22 cellular contexts compared by ENCODE assay signal in genomic region chr16:71933017-71933416, GRCh38. TPM values are rescaled to one million over a fixed set of nuclear protein-coding genes. Genes with fewer than 3 reads are reported as not detected.
A peak's percentile ranks its signal among the peaks of the same experiment; 100 is the strongest.
DNase-seq lines count a peak whose midpoint lies in the region; ATAC-seq, FAIRE-seq and TF ChIP-seq lines count a peak whose summit lies in the region.
"Had no signal": no experiment of that assay in that cellular context is flagged by ENCODE, and none has a peak within 500 bp of the region (broad histone marks: within the 10 kb centered on the region; RNA-seq: fewer than 3 reads in every experiment).

No MANE protein-coding gene starts in this region.

- no peak overlapping the region for H3K4me2 ChIP-seq in HepG2 (ENCODE audit: low read depth, low read length)
- H3K4me2 ChIP-seq: BLaER1 treated with 17β-estradiol and CSF1 and Interleukin-3, amounts not matched to agents 10 nM and 100 nM had no signal

- H3K9me3 Mint-ChIP-seq in nephron (no peaks in the 10 kb centered on the region), Caco-2 (ENCODE audit: unreplicated experiment) (no peaks in the 10 kb centered on the region)
- no peaks in the 10 kb centered on the region for H3K9me3 Mint-ChIP-seq in stimulated activated effector memory CD8-positive, alpha-beta T cell treated with anti-CD3 and anti-CD28 coated beads, Interleukin-12 subunit alpha, Interleukin-12 subunit beta, amount 100 ng/mL, for 72 hours
- H3K9me3 Mint-ChIP-seq: HFFc6, IgD-negative memory B cell had no signal

- no peak for ATAC-seq in HepG2
- no peak for ATAC-seq in right lobe of liver
- no peak for ATAC-seq in T-helper 17 cell
- ATAC-seq in stimulated activated effector memory CD8-positive, alpha-beta T cell treated with anti-CD3 and anti-CD28 coated beads, Interleukin-12 subunit alpha, Interleukin-12 subunit beta, amount 100 ng/mL, for 72 hours, result no peak
- no peak for ATAC-seq in GM18870 (IDR thresholded peaks at IDR 0.05; ENCODE audit: unreplicated experiment)

- H3K27me3 Mint-ChIP-seq in T-helper 17 cell (no peaks in the 10 kb centered on the region), nephron (ENCODE audit: low read depth) (no peaks in the 10 kb centered on the region), Caco-2 (ENCODE audit: insufficient read depth, unreplicated experiment) (no peaks in the 10 kb centered on the region)
- H3K27me3 Mint-ChIP-seq: IgD-negative memory B cell had no signal

- no peak overlapping the region for H2AFZ ChIP-seq in HepG2 (ENCODE audit: low read length)

- H3K4me1 Mint-ChIP-seq in T-helper 17 cell (peaks cover 8% of the 10 kb centered on the region), nephron (peaks cover 49% of the 10 kb centered on the region), Caco-2 (ENCODE audit: low read depth, unreplicated experiment) (peaks cover 14% of the 10 kb centered on the region)
- peaks cover 8% of the 10 kb centered on the region for H3K4me1 Mint-ChIP-seq in stimulated activated effector memory CD8-positive, alpha-beta T cell treated with anti-CD3 and anti-CD28 coated beads, Interleukin-12 subunit alpha, Interleukin-12 subunit beta, amount 100 ng/mL, for 72 hours

- H3K9ac ChIP-seq in HepG2 (ENCODE audit: insufficient read depth, low read depth, low read length), result no peak overlapping the region
- H3K9ac ChIP-seq: BLaER1 treated with 17β-estradiol and CSF1 and Interleukin-3, amounts not matched to agents 10 nM and 100 nM had no signal

- TF ChIP-seq CTCF in HepG2 (CRISPR knock-in tag; IDR thresholded peaks at IDR 0.05) (no peak), right lobe of liver (IDR thresholded peaks at IDR 0.05) (no peak), nephron (IDR thresholded peaks at IDR 0.05; ENCODE audit: unreplicated experiment in 3 of 3) (no peak), Caco-2 (IDR thresholded peaks at IDR 0.05; ENCODE audit: insufficient read depth in 1 of 2, low read depth in 1 of 2, low read length in 1 of 2, severe bottlenecking in 1 of 2, unreplicated experiment in 1 of 2) (no peak)

- WGBS in HepG2 (ENCODE audit: low lambda C conversion rate), result 97% methylated on average over 1 of the region's 1 CpG
- 75% methylated on average over 1 of the region's 1 CpG for WGBS in right lobe of liver (ENCODE audit: insufficient coverage, low coverage, low lambda C conversion rate, missing lambda C conversion rate)

- H3K4me1 ChIP-seq in HepG2 (ENCODE audit: insufficient read depth, low read length) (peaks cover 6% of the 10 kb centered on the region), right lobe of liver (peaks cover 0 to 4% (median 0%) of the 10 kb centered on the region in 4 donors), Caco-2 (0 out of 2 replicates have a peak, but pooled peaks cover 8% of the 10 kb centered on the region)

- H3K4me3 ChIP-seq in HepG2 (replicated peaks in 1 of 3; ENCODE audit: insufficient read depth in 1 of 3, low read depth in 2 of 3, low read length in 3 of 3) (no peak overlapping the region), right lobe of liver (no peak overlapping the region), Caco-2 (ENCODE audit: low read depth, low read length) (no peak overlapping the region)
- H3K4me3 ChIP-seq: BLaER1 treated with 17β-estradiol and CSF1 and Interleukin-3, amounts not matched to agents 10 nM and 100 nM; SK-N-MC had no signal

- H3K9me3 ChIP-seq in HepG2 (ENCODE audit: low read length), result no peaks in the 10 kb centered on the region
- no peaks in the 10 kb centered on the region for H3K9me3 ChIP-seq in right lobe of liver
- H3K9me3 ChIP-seq in T-helper 17 cell (ENCODE audit: control insufficient read depth, low read length, poor library complexity, severe bottlenecking), result no peaks in the 10 kb centered on the region
- no peaks in the 10 kb centered on the region; the same call in 1 of the 2 replicates for H3K9me3 ChIP-seq in Caco-2

- intact Hi-C loops in HepG2 (cut with micrococcal nuclease; ENCODE audit: unreplicated experiment), result no loop called here
- intact Hi-C loops in right lobe of liver (cut with DNase I), result no loop called here
- intact Hi-C loops in Caco-2 (cut with micrococcal nuclease; ENCODE audit: unreplicated experiment), result no loop called here

- DNase-seq in HepG2 (ENCODE audit: low spot score) (no peak), right lobe of liver (no peak), T-helper 17 cell (no peak), NCI-H2227 treated with DMSO at 0.1 percent for 48 hours (lab: John Stamatoyannopoulos, UW) (no peak), Caco-2 (no peak)
- no peak for DNase-seq in stimulated activated effector memory CD8-positive, alpha-beta T cell treated with anti-CD3 and anti-CD28 coated beads, Interleukin-12 subunit alpha, Interleukin-12 subunit beta, amount 100 ng/mL, for 72 hours (ENCODE audit: low spot score in 2 of 2)
- DNase-seq: DMS79 treated with DMSO at 0.1 percent for 48 hours, H7, HFFc6, NCI-H1092 treated with DMSO at 0.1 percent for 48 hours, NCI-H146, NCI-H2081, NCI-H510A treated with DMSO at 0.1 percent for 48 hours, NCI-H774, SHP77 had no signal

- POLR2A ChIA-PET in HepG2 (lab: Yijun Ruan, JAX), result no interaction called here
- POLR2A ChIA-PET in Caco-2 (lab: Charles Lee), result no interaction called here

- H4K20me1 ChIP-seq in HepG2 (ENCODE audit: insufficient read depth, low read length), result peaks cover under 1% of the 10 kb centered on the region

- no peak for TF ChIP-seq RAD21 in HepG2 (CRISPR knock-in tag; IDR thresholded peaks at IDR 0.05)

- CTCF ChIA-PET in HepG2 (lab: Yijun Ruan, JAX; ENCODE audit: low intra/inter-chr PET ratio, low total read pairs) (no interaction called here), Caco-2 (lab: Charles Lee) (no interaction called here)

- H3K36me3 Mint-ChIP-seq in T-helper 17 cell (ENCODE audit: low read depth) (no peaks in the 10 kb centered on the region), nephron (ENCODE audit: low read depth) (peaks cover 41% of the 10 kb centered on the region), Caco-2 (ENCODE audit: insufficient read depth, unreplicated experiment) (peaks cover 97% of the 10 kb centered on the region)
- H3K36me3 Mint-ChIP-seq in stimulated activated effector memory CD8-positive, alpha-beta T cell treated with anti-CD3 and anti-CD28 coated beads, Interleukin-12 subunit alpha, Interleukin-12 subunit beta, amount 100 ng/mL, for 72 hours, result peaks cover 68% of the 10 kb centered on the region

- H3K27ac Mint-ChIP-seq in T-helper 17 cell (peak overlapping the region; percentile 57), nephron (peak overlapping the region in 2 of 3 experiments; percentile 78 to 82), Caco-2 (ENCODE audit: unreplicated experiment) (no peak overlapping the region)
- peak overlapping the region; percentile 78 for H3K27ac Mint-ChIP-seq in stimulated activated effector memory CD8-positive, alpha-beta T cell treated with anti-CD3 and anti-CD28 coated beads, Interleukin-12 subunit alpha, Interleukin-12 subunit beta, amount 100 ng/mL, for 72 hours

- H3K36me3 ChIP-seq in HepG2 (replicated peaks in 1 of 2; ENCODE audit: control insufficient read depth in 1 of 2, insufficient read depth in 2 of 2, low read length in 2 of 2), result peaks cover 15 to 36% of the 10 kb centered on the region in 2 experiments
- H3K36me3 ChIP-seq in right lobe of liver, result peaks cover 0 to 42% (median 6%) of the 10 kb centered on the region in 4 donors
- peaks cover 9% of the 10 kb centered on the region for H3K36me3 ChIP-seq in Caco-2 (ENCODE audit: control insufficient read depth, insufficient read depth, low read length)

- FAIRE-seq in HepG2 (lab: Jason Lieb, UNC), result no peak
- FAIRE-seq: HTR-8/SVneo had no signal

- TF ChIP-seq EP300 in HepG2 (IDR thresholded peaks at IDR 0.05; ENCODE audit: low read depth in 2 of 2, low read length in 2 of 2), result no peak
- no peak for TF ChIP-seq EP300 in HepG2 (CRISPR knock-in tag; IDR thresholded peaks at IDR 0.05; ENCODE audit: borderline replicate concordance)

- peaks cover 2% of the 10 kb centered on the region for H3K79me2 ChIP-seq in HepG2 (ENCODE audit: insufficient read depth, low read length)

- H3K27me3 ChIP-seq in HepG2 (ENCODE audit: control insufficient read depth in 1 of 2, insufficient read depth in 2 of 2, low read length in 2 of 2), result no peaks in the 10 kb centered on the region
- no peaks in the 10 kb centered on the region for H3K27me3 ChIP-seq in right lobe of liver
- H3K27me3 ChIP-seq in Caco-2 (replicated peaks; ENCODE audit: control insufficient read depth, insufficient read depth, low read length), result no peaks in the 10 kb centered on the region
- H3K27me3 ChIP-seq: BLaER1 treated with 17β-estradiol and CSF1 and Interleukin-3, amounts not matched to agents 10 nM and 100 nM had no signal

- H3K4me3 Mint-ChIP-seq in T-helper 17 cell (no peak overlapping the region), nephron (no peak overlapping the region), Caco-2 (ENCODE audit: unreplicated experiment) (no peak overlapping the region)
- no peak overlapping the region for H3K4me3 Mint-ChIP-seq in stimulated activated effector memory CD8-positive, alpha-beta T cell treated with anti-CD3 and anti-CD28 coated beads, Interleukin-12 subunit alpha, Interleukin-12 subunit beta, amount 100 ng/mL, for 72 hours
- H3K4me3 Mint-ChIP-seq: HFFc6, IgD-negative memory B cell had no signal

- TF ChIP-seq POLR2A in HepG2 (IDR thresholded peaks at IDR 0.05; ENCODE audit: insufficient read depth in 1 of 2, low read depth in 2 of 2, low read length in 2 of 2), result peak in 1 of 2 experiments; percentile 21; a peak in 1 of 4 replicates
- no peak for TF ChIP-seq POLR2A in right lobe of liver (IDR thresholded peaks at IDR 0.05)

- in situ Hi-C loops in HepG2 (cut with HindIII; ENCODE audit: extremely low pct_ligation_motif_present, low pct_unique_long_range_greater_than_20kb), result no loop called here

- BruUV-seq in HepG2 (replicated peaks; lab: Mats Ljungman, UMichigan) (no TSS peak), Caco-2 (replicated peaks; lab: Mats Ljungman, UMichigan) (no TSS peak)

- H3K27ac ChIP-seq in HepG2 (ENCODE audit: extremely low read length, insufficient read depth, low read length), result no peak overlapping the region
- H3K27ac ChIP-seq in right lobe of liver, result no peak overlapping the region
- H3K27ac ChIP-seq: BLaER1 treated with 17β-estradiol and CSF1 and Interleukin-3, amounts not matched to agents 10 nM and 100 nM; HL-60; SK-N-MC had no signal

RNA-seq across cellular contexts. Expression of gene IST1, which starts 37.7 kb away (rescaled TPM):
- total RNA-seq in HepG2 (2016; rRNA removed; fragmentation: Illumina TruSeq; extraction: Trizol), result 346 and 497 TPM in 2 replicates
- total RNA-seq in HepG2 (2016; cell fraction: cytosol; rRNA removed; fragmentation: Illumina TruSeq; extraction: Trizol; ENCODE audit: low read depth), result 49.2 and 50.3 TPM in 2 replicates
- total RNA-seq in HepG2 (2016; cell fraction: insoluble cytoplasmic fraction; rRNA removed; fragmentation: Illumina TruSeq; extraction: Trizol), result 344 and 478 TPM in 2 replicates
- total RNA-seq in HepG2 (2016; cell fraction: membrane; rRNA removed; fragmentation: Illumina TruSeq; extraction: Trizol), result 98.2 and 110 TPM in 2 replicates
- total RNA-seq in HepG2 (2016; cell fraction: nucleus; rRNA removed; fragmentation: Illumina TruSeq; extraction: Trizol), result 217 and 218 TPM in 2 replicates
- 402 and 415 TPM in 2 replicates for polyA plus RNA-seq in HepG2 (2011; rRNA removed)
- polyA plus RNA-seq in HepG2 (2011; cell fraction: cytosol; rRNA removed), result 246 and 321 TPM in 2 replicates
- 386 and 449 TPM in 2 replicates for polyA plus RNA-seq in HepG2 (2011; cell fraction: nucleus; rRNA removed)
- polyA plus RNA-seq in HepG2 (2012), result 250 and 252 TPM in 2 replicates
- polyA plus RNA-seq in HepG2 (2016; cell fraction: cytosol; fragmentation: Illumina TruSeq; extraction: Trizol; ENCODE audit: low read depth), result 15.5 and 16.2 TPM in 2 replicates
- 427 and 428 TPM in 2 replicates for polyA plus RNA-seq in HepG2 (2016; cell fraction: insoluble cytoplasmic fraction; fragmentation: Illumina TruSeq; extraction: Trizol; ENCODE audit: low read depth)
- 40.8 and 43.5 TPM in 2 replicates for polyA plus RNA-seq in HepG2 (2016; cell fraction: membrane; fragmentation: Illumina TruSeq; extraction: Trizol; ENCODE audit: low read depth)
- 440 and 473 TPM in 2 replicates for polyA plus RNA-seq in HepG2 (2016; cell fraction: nucleus; fragmentation: Illumina TruSeq; extraction: Trizol; ENCODE audit: insufficient read depth, low read depth)
- polyA minus RNA-seq in HepG2 (2011; rRNA and poly(A)+ RNA removed; ENCODE audit: low replicate concordance), result 132 and 270 TPM in 2 replicates
- 125 and 139 TPM in 2 replicates for polyA minus RNA-seq in HepG2 (2011; cell fraction: cytosol; rRNA and poly(A)+ RNA removed)
- polyA minus RNA-seq in HepG2 (2011; cell fraction: nucleus; rRNA and poly(A)+ RNA removed), result 242 and 297 TPM in 2 replicates
- total RNA-seq in right lobe of liver, result 10 to 100 TPM; 44.7 to 73.4 (median 65.5) TPM
- 100 to 1,000 TPM; 262 to 283 TPM for total RNA-seq in T-helper 17 cell
- 310 and 331 TPM in 2 replicates for total RNA-seq in Caco-2 (2022)

RNA-seq across cellular contexts. Expression of gene ZNF821, which starts 49.0 kb away (rescaled TPM):
- total RNA-seq in HepG2 (2016; rRNA removed; fragmentation: Illumina TruSeq; extraction: Trizol) (6.0 and 7.0 TPM in 2 replicates), right lobe of liver (1 to 10 TPM; 1.3 to 3.8 (median 1.7) TPM), T-helper 17 cell (10 to 100 TPM; 12.2 to 14.1 TPM), Caco-2 (2022) (16.3 and 16.9 TPM in 2 replicates)
- total RNA-seq in HepG2 (2016; cell fraction: cytosol; rRNA removed; fragmentation: Illumina TruSeq; extraction: Trizol; ENCODE audit: low read depth), result 4.9 and 5.9 TPM in 2 replicates
- 6.5 and 7.8 TPM in 2 replicates for total RNA-seq in HepG2 (2016; cell fraction: insoluble cytoplasmic fraction; rRNA removed; fragmentation: Illumina TruSeq; extraction: Trizol)
- total RNA-seq in HepG2 (2016; cell fraction: membrane; rRNA removed; fragmentation: Illumina TruSeq; extraction: Trizol), result 9.7 and 9.9 TPM in 2 replicates
- total RNA-seq in HepG2 (2016; cell fraction: nucleus; rRNA removed; fragmentation: Illumina TruSeq; extraction: Trizol), result 5.0 and 7.0 TPM in 2 replicates
- polyA plus RNA-seq in HepG2 (2011; rRNA removed), result 8.2 and 9.1 TPM in 2 replicates
- 7.8 and 7.9 TPM in 2 replicates for polyA plus RNA-seq in HepG2 (2011; cell fraction: cytosol; rRNA removed)
- polyA plus RNA-seq in HepG2 (2011; cell fraction: nucleus; rRNA removed), result 13.1 and 13.6 TPM in 2 replicates
- polyA plus RNA-seq in HepG2 (2012), result 4.8 and 7.2 TPM in 2 replicates
- 3.0 and 3.2 TPM in 2 replicates for polyA plus RNA-seq in HepG2 (2016; cell fraction: cytosol; fragmentation: Illumina TruSeq; extraction: Trizol; ENCODE audit: low read depth)
- polyA plus RNA-seq in HepG2 (2016; cell fraction: insoluble cytoplasmic fraction; fragmentation: Illumina TruSeq; extraction: Trizol; ENCODE audit: low read depth), result 5.8 and 7.3 TPM in 2 replicates
- 4.2 and 6.2 TPM in 2 replicates for polyA plus RNA-seq in HepG2 (2016; cell fraction: membrane; fragmentation: Illumina TruSeq; extraction: Trizol; ENCODE audit: low read depth)
- polyA plus RNA-seq in HepG2 (2016; cell fraction: nucleus; fragmentation: Illumina TruSeq; extraction: Trizol; ENCODE audit: insufficient read depth, low read depth), result 7.5 and 8.7 TPM in 2 replicates
- polyA minus RNA-seq in HepG2 (2011; rRNA and poly(A)+ RNA removed; ENCODE audit: low replicate concordance), result 4.7 and 11.8 TPM in 2 replicates
- 5.3 and 5.9 TPM in 2 replicates for polyA minus RNA-seq in HepG2 (2011; cell fraction: cytosol; rRNA and poly(A)+ RNA removed)
- polyA minus RNA-seq in HepG2 (2011; cell fraction: nucleus; rRNA and poly(A)+ RNA removed), result 9.3 and 11.5 TPM in 2 replicates
